Comparison of ENCODE assay signal across 8 cellular contexts in the genomic region with DNA sequence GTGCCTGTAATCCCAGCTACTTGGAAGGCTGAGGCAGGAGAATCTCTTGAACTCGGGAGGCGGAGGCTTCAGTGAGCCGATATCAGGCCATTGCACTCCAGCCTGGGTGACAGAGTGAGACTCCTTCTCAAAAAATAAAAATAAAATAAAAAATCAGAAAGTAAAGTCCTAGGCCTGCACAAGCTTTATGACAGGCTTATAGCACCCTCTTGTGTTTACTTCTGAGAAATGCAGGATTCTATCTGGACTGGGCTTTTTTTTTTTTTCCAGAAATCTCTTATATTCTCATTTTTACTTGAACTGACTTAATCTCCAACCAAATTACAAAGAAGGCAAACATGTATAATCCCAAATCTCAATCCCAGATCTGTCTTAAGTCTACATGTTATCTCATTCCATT. TPM values are rescaled to one million over a fixed set of nuclear protein-coding genes. Genes with fewer than 3 reads are reported as not detected.
DNase-seq lines count a peak whose midpoint lies in the region; ATAC-seq and TF ChIP-seq lines count a peak whose summit lies in the region.

No MANE protein-coding gene starts in this region.

- intact Hi-C loops in lower lobe of right lung (cut with DNase I): no loop called here

- ATAC-seq in lower lobe of right lung (no peak), HG03175 (IDR thresholded peaks at IDR 0.05; ENCODE audit: unreplicated experiment) (no peak), GM19452 (IDR thresholded peaks at IDR 0.05; ENCODE audit: unreplicated experiment) (no peak)

- no peak overlapping the region for H3K9ac ChIP-seq in adipocyte (ENCODE audit: low read length)

- H3K4me3 ChIP-seq in adipocyte (ENCODE audit: low read length) (no peak overlapping the region), lower lobe of right lung (no peak overlapping the region)

- DNase-seq in DMS53 (lab: John Stamatoyannopoulos, UW): peak; percentile 56
- DNase-seq in adipocyte (ENCODE audit: low read depth): peak; percentile 28
- DNase-seq in lower lobe of right lung: no peak
- DNase-seq in NCI-H774 (lab: John Stamatoyannopoulos, UW): no peak
- no peak for DNase-seq in activated T-cell treated with anti-CD3 and anti-CD28 coated beads, Interleukin-2, amount 50 U/mL, for 1 hour

- peak; percentile 59 for TF ChIP-seq RAD21 in Ishikawa (IDR thresholded peaks at IDR 0.05; ENCODE audit: low read depth)

- H3K9me3 ChIP-seq in adipocyte (ENCODE audit: control insufficient read depth, low read length): no peaks in the 10 kb centered on the region
- no peaks in the 10 kb centered on the region for H3K9me3 ChIP-seq in lower lobe of right lung

- TF ChIP-seq CTCF in lower lobe of right lung (IDR thresholded peaks at IDR 0.05): peak; percentile 31

- H3K27ac ChIP-seq in lower lobe of right lung: no peak overlapping the region

- no peaks in the 10 kb centered on the region for H3K36me3 ChIP-seq in adipocyte (ENCODE audit: control insufficient read depth, insufficient read depth, low read length, severe bottlenecking)
- H3K36me3 ChIP-seq in lower lobe of right lung: no peaks in the 10 kb centered on the region

- no peak for TF ChIP-seq EP300 in Ishikawa (IDR thresholded peaks at IDR 0.05; ENCODE audit: borderline replicate concordance)

- H3K27me3 ChIP-seq in adipocyte (replicated peaks; ENCODE audit: control insufficient read depth, insufficient read depth, low read length) (peaks cover 21% of the 10 kb centered on the region), lower lobe of right lung (ENCODE audit: low read depth) (peaks cover 7% of the 10 kb centered on the region)

- H3K4me1 ChIP-seq in adipocyte (ENCODE audit: control insufficient read depth, insufficient read depth, low read length) (no peaks in the 10 kb centered on the region), lower lobe of right lung (no peaks in the 10 kb centered on the region)

TF ChIP-seq in Ishikawa, 13 proteins besides CTCF, POLR2A, EP300 and RAD21:
- TF ChIP-seq TCF12 (IDR thresholded peaks at IDR 0.05; ENCODE audit: low read depth) (no peak), FOXM1 (IDR thresholded peaks at IDR 0.05; ENCODE audit: borderline replicate concordance, low read depth) (no peak), TAF1 (IDR thresholded peaks at IDR 0.05; ENCODE audit: low read depth) (no peak), ZBTB7A (IDR thresholded peaks at IDR 0.05; ENCODE audit: low read depth) (no peak), EGR1 (IDR thresholded peaks at IDR 0.05) (no peak), YY1 (IDR thresholded peaks at IDR 0.05; ENCODE audit: low read depth) (no peak), CREB1 (IDR thresholded peaks at IDR 0.05; ENCODE audit: low read depth) (no peak), CEBPB (IDR thresholded peaks at IDR 0.05) (no peak), MAX (IDR thresholded peaks at IDR 0.05) (no peak), TEAD4 (IDR thresholded peaks at IDR 0.05) (no peak)
- TF ChIP-seq, protein P1, sequence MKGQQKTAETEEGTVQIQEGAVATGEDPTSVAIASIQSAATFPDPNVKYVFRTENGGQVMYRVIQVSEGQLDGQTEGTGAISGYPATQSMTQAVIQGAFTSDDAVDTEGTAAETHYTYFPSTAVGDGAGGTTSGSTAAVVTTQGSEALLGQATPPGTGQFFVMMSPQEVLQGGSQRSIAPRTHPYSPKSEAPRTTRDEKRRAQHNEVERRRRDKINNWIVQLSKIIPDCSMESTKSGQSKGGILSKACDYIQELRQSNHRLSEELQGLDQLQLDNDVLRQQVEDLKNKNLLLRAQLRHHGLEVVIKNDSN (IDR thresholded peaks at IDR 0.05): no peak
- TF ChIP-seq, protein P2, sequence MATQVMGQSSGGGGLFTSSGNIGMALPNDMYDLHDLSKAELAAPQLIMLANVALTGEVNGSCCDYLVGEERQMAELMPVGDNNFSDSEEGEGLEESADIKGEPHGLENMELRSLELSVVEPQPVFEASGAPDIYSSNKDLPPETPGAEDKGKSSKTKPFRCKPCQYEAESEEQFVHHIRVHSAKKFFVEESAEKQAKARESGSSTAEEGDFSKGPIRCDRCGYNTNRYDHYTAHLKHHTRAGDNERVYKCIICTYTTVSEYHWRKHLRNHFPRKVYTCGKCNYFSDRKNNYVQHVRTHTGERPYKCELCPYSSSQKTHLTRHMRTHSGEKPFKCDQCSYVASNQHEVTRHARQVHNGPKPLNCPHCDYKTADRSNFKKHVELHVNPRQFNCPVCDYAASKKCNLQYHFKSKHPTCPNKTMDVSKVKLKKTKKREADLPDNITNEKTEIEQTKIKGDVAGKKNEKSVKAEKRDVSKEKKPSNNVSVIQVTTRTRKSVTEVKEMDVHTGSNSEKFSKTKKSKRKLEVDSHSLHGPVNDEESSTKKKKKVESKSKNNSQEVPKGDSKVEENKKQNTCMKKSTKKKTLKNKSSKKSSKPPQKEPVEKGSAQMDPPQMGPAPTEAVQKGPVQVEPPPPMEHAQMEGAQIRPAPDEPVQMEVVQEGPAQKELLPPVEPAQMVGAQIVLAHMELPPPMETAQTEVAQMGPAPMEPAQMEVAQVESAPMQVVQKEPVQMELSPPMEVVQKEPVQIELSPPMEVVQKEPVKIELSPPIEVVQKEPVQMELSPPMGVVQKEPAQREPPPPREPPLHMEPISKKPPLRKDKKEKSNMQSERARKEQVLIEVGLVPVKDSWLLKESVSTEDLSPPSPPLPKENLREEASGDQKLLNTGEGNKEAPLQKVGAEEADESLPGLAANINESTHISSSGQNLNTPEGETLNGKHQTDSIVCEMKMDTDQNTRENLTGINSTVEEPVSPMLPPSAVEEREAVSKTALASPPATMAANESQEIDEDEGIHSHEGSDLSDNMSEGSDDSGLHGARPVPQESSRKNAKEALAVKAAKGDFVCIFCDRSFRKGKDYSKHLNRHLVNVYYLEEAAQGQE (IDR thresholded peaks at IDR 0.05; ENCODE audit: low read depth): no peak

RNA-seq across cellular contexts. Expression of gene REG3G, which starts 26.1 kb away (rescaled TPM):
- total RNA-seq in lower lobe of right lung: not detected

Comparison
In these comparisons a context has a peak if more than half of its experiments do, and no peak if none do; other contexts are left out.
1. DNase-seq: peak in DMS53 (single experiment) and adipocyte (single experiment); none in lower lobe of right lung (single experiment), NCI-H774 (single experiment) and activated T-cell treated with anti-CD3 and anti-CD28 coated beads, Interleukin-2, amount 50 U/mL, for 1 hour (single experiment).